ENCODE assay signal across 1 cellular context in genomic region chr12:70196732-70197361, GRCh38.
TF ChIP-seq lines count a peak whose summit lies in the region.

No MANE protein-coding gene starts in this region.

TF ChIP-seq in H1, 55 proteins besides CTCF, POLR2A, EP300 and RAD21:
- TF ChIP-seq YY1 (IDR thresholded peaks at IDR 0.05; ENCODE audit: low read depth, low read length) (no peak), TAF1 (IDR thresholded peaks at IDR 0.05; ENCODE audit: low read depth, low read length) (no peak), BCL11A (IDR thresholded peaks at IDR 0.05; ENCODE audit: low read depth in 2 of 2, low read length in 2 of 2) (no peak), SIX5 (IDR thresholded peaks at IDR 0.05; ENCODE audit: low read depth, low read length) (no peak), ATF2 (IDR thresholded peaks at IDR 0.05; ENCODE audit: low read length) (no peak), JUND (IDR thresholded peaks at IDR 0.05; ENCODE audit: low read length) (no peak), TBP (IDR thresholded peaks at IDR 0.05; ENCODE audit: low read depth, low read length) (no peak), TEAD4 (IDR thresholded peaks at IDR 0.05; ENCODE audit: low read depth, low read length) (no peak), ATF3 (IDR thresholded peaks at IDR 0.05; ENCODE audit: insufficient read depth, low read depth, low read length) (no peak), CHD7 (IDR thresholded peaks at IDR 0.05; ENCODE audit: insufficient replicate concordance, low read length) (no peak), CTBP2 (IDR thresholded peaks at IDR 0.05; ENCODE audit: borderline replicate concordance, insufficient read depth, insufficient read length, low read length) (no peak), RFX5 (IDR thresholded peaks at IDR 0.05; ENCODE audit: borderline replicate concordance, low read depth, low read length) (no peak), KDM1A (IDR thresholded peaks at IDR 0.05; ENCODE audit: borderline replicate concordance, low read length) (no peak), TAF7 (optimal IDR thresholded peaks at IDR 0.05; ENCODE audit: borderline replicate concordance, low read depth, low read length) (no peak), KDM5A (IDR thresholded peaks at IDR 0.05; ENCODE audit: low read length) (no peak)
